Comparison of ENCODE assay signal across 1 cellular context in the genomic region with DNA sequence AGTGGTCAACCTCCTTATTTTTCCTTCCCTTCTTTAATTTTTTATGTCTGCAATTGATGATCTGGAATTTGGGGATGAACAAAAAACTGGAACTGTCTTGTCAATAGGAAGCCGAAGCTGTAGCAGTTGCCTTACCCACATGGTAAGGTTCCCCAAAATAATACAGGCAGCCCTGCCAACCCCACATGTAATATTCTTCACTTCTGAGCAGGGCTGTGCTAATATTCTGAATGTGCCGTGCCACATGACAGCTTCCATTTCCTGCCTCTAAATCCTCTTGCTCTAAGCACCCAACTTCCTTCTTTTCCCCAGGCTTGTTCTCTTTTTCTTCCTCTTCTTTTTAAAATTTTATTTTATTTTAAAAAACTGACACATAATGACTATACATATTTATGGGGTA.
TF ChIP-seq lines count a peak whose summit lies in the region.

No MANE protein-coding gene starts in this region.

TF ChIP-seq in HepG2, 621 proteins besides CTCF, POLR2A, EP300 and RAD21:
- no peak for TF ChIP-seq TRIM24 (CRISPR knock-in tag; IDR thresholded peaks at IDR 0.05)
- TF ChIP-seq, protein P1, sequence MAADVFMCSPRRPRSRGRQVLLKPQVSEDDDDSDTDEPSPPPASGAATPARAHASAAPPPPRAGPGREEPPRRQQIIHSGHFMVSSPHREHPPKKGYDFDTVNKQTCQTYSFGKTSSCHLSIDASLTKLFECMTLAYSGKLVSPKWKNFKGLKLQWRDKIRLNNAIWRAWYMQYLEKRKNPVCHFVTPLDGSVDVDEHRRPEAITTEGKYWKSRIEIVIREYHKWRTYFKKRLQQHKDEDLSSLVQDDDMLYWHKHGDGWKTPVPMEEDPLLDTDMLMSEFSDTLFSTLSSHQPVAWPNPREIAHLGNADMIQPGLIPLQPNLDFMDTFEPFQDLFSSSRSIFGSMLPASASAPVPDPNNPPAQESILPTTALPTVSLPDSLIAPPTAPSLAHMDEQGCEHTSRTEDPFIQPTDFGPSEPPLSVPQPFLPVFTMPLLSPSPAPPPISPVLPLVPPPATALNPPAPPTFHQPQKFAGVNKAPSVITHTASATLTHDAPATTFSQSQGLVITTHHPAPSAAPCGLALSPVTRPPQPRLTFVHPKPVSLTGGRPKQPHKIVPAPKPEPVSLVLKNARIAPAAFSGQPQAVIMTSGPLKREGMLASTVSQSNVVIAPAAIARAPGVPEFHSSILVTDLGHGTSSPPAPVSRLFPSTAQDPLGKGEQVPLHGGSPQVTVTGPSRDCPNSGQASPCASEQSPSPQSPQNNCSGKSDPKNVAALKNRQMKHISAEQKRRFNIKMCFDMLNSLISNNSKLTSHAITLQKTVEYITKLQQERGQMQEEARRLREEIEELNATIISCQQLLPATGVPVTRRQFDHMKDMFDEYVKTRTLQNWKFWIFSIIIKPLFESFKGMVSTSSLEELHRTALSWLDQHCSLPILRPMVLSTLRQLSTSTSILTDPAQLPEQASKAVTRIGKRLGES (CRISPR knock-in tag; IDR thresholded peaks at IDR 0.05; ENCODE audit: borderline replicate concordance), result no peak
